Comparison of ENCODE assay signal across 20 cellular contexts in the genomic region with DNA sequence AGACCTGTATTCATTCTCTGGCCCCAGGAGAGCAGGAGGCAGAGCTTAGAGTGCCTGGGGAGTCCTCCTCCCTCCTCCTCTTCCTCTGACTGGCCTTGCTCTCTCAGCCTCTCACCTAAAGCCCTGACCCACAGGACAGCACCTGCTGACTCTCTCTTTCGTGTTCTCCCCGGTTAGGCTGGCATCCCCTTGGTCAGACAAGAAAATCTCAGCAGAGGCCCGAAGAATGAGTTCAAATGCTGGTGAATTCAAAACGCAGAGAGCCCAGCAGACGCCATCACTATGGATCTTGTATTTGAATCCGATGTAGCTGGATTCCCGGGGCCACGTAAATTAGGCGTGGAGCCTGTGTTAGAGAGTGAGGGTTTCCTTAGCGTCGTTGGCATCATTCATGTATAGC.
"Had no signal": no experiment of that assay in that cellular context is flagged by ENCODE, and none has a peak within 500 bp of the region (broad histone marks: within the 10 kb centered on the region; RNA-seq: fewer than 3 reads in every experiment).

No MANE protein-coding gene starts in this region.

- H3K27ac ChIP-seq: colonic mucosa, hepatocyte, ovary, prostate gland, right lobe of liver, upper lobe of right lung had no signal

- H3K4me1 Mint-ChIP-seq: naive thymus-derived CD8-positive, alpha-beta T cell had no signal

- H3K36me3 Mint-ChIP-seq: naive thymus-derived CD8-positive, alpha-beta T cell; stimulated activated effector memory CD8-positive, alpha-beta T cell treated with anti-CD3 and anti-CD28 coated beads, Interleukin-12 subunit alpha, Interleukin-12 subunit beta, amount 100 ng/mL, for 72 hours had no signal

- H3K27ac Mint-ChIP-seq: stimulated activated effector memory CD8-positive, alpha-beta T cell treated with anti-CD3 and anti-CD28 coated beads, Interleukin-12 subunit alpha, Interleukin-12 subunit beta, amount 100 ng/mL, for 72 hours; stimulated activated naive CD8-positive, alpha-beta T cell treated with anti-CD3 and anti-CD28 coated beads, Interleukin-15, Interleukin-2, amounts not matched to agents 100 ng/mL and 50 ng/mL, for 24 hours had no signal

- H3K4me2 ChIP-seq: hepatocyte had no signal

- H3K36me3 ChIP-seq: colonic mucosa, esophagus squamous epithelium, ovary, prostate gland, right lobe of liver, tibial artery, upper lobe of right lung had no signal

- H2AFZ ChIP-seq: hepatocyte had no signal

- H3K79me2 ChIP-seq: hepatocyte had no signal

- H3K4me3 ChIP-seq: colonic mucosa, esophagus squamous epithelium, hepatocyte, mucosa of descending colon, ovary, prostate gland, right lobe of liver, tibial artery, upper lobe of right lung had no signal

- H3K4me1 ChIP-seq: colonic mucosa, prostate gland, right lobe of liver, upper lobe of right lung had no signal

- ATAC-seq: left colon; mucosa of descending colon; naive thymus-derived CD8-positive, alpha-beta T cell; right lobe of liver; stimulated activated effector memory CD8-positive, alpha-beta T cell treated with anti-CD3 and anti-CD28 coated beads, Interleukin-12 subunit alpha, Interleukin-12 subunit beta, amount 100 ng/mL, for 72 hours; upper lobe of right lung had no signal

- H3K27me3 ChIP-seq: colonic mucosa, esophagus squamous epithelium, hepatocyte, ovary, right lobe of liver, tibial artery, upper lobe of right lung had no signal

- H3K9me3 Mint-ChIP-seq: naive thymus-derived CD8-positive, alpha-beta T cell; stimulated activated effector memory CD8-positive, alpha-beta T cell treated with anti-CD3 and anti-CD28 coated beads, Interleukin-12 subunit alpha, Interleukin-12 subunit beta, amount 100 ng/mL, for 72 hours; stimulated activated naive CD8-positive, alpha-beta T cell treated with anti-CD3 and anti-CD28 coated beads, Interleukin-15, Interleukin-2, amounts not matched to agents 100 ng/mL and 50 ng/mL, for 24 hours had no signal

- H3K9me3 ChIP-seq: colonic mucosa, esophagus squamous epithelium, mucosa of descending colon, ovary, prostate gland, right lobe of liver, upper lobe of right lung had no signal

- DNase-seq: cerebellar nuclear complex; colonic mucosa; esophagus squamous epithelium; head of caudate nucleus; kidney; left colon; mucosa of descending colon; naive thymus-derived CD8-positive, alpha-beta T cell; nucleus accumbens; ovary; right lobe of liver; stimulated activated CD4-positive, alpha-beta T cell treated with anti-CD3 and anti-CD28 coated beads, Interleukin-4, amount 100 ng/mL, for 1 hour; stimulated activated CD8-positive, alpha-beta memory T cell treated with anti-CD3 and anti-CD28 coated beads, Interleukin-4, amount 100 ng/mL, for 48 hours; tibial artery; upper lobe of right lung had no signal

- H3K4me3 Mint-ChIP-seq: naive thymus-derived CD8-positive, alpha-beta T cell; neural crest cell; stimulated activated effector memory CD8-positive, alpha-beta T cell treated with anti-CD3 and anti-CD28 coated beads, Interleukin-12 subunit alpha, Interleukin-12 subunit beta, amount 100 ng/mL, for 72 hours; stimulated activated naive CD8-positive, alpha-beta T cell treated with anti-CD3 and anti-CD28 coated beads, Interleukin-15, Interleukin-2, amounts not matched to agents 100 ng/mL and 50 ng/mL, for 24 hours had no signal
